Comparison of ENCODE assay signal across 1 cellular context in the genomic region with DNA sequence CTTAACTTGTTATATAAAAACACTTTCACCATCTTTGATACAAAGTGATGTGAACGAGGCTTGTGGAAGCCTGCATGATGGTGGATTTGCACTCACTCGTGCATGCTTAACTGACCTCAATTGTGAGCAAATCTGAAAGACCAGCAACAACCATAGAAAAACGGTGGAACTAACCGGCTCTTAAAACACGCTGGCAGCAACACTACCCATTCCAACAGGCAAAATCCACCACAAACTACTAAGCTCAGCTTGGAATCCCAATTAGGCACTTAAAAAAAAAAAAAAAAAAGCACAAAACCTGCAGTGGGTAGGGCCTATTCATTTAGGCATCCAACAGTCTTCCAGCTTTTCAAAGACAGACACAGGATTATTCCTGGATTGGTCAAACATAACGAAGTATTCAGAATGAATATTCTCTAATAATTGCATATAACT.
TF ChIP-seq lines count a peak whose summit lies in the region.

No MANE protein-coding gene starts in this region.

TF ChIP-seq in H1, 55 proteins besides CTCF, POLR2A, EP300 and RAD21:
- TF ChIP-seq SIX5 (IDR thresholded peaks at IDR 0.05; ENCODE audit: low read depth, low read length) (no peak), PHF8 (conservative IDR thresholded peaks at IDR 0.05; ENCODE audit: low read depth, low read length) (no peak), CEBPB (IDR thresholded peaks at IDR 0.05; ENCODE audit: low read depth, low read length) (no peak), BRCA1 (IDR thresholded peaks at IDR 0.05; ENCODE audit: low read depth, low read length) (no peak), NRF1 (IDR thresholded peaks at IDR 0.05; ENCODE audit: low read depth, low read length) (no peak), TAF7 (optimal IDR thresholded peaks at IDR 0.05; ENCODE audit: borderline replicate concordance, low read depth, low read length) (no peak), JUND (IDR thresholded peaks at IDR 0.05; ENCODE audit: low read length) (no peak), HDAC2 (IDR thresholded peaks at IDR 0.05; ENCODE audit: borderline replicate concordance in 1 of 2, low read depth in 2 of 2, low read length in 2 of 2) (no peak), RBBP5 (IDR thresholded peaks at IDR 0.05; ENCODE audit: borderline replicate concordance, low read depth, low read length) (no peak)
TF ChIP-seq in H1: peak in this region for 0.
